Comparison of ENCODE assay signal across 20 cellular contexts in the genomic region with DNA sequence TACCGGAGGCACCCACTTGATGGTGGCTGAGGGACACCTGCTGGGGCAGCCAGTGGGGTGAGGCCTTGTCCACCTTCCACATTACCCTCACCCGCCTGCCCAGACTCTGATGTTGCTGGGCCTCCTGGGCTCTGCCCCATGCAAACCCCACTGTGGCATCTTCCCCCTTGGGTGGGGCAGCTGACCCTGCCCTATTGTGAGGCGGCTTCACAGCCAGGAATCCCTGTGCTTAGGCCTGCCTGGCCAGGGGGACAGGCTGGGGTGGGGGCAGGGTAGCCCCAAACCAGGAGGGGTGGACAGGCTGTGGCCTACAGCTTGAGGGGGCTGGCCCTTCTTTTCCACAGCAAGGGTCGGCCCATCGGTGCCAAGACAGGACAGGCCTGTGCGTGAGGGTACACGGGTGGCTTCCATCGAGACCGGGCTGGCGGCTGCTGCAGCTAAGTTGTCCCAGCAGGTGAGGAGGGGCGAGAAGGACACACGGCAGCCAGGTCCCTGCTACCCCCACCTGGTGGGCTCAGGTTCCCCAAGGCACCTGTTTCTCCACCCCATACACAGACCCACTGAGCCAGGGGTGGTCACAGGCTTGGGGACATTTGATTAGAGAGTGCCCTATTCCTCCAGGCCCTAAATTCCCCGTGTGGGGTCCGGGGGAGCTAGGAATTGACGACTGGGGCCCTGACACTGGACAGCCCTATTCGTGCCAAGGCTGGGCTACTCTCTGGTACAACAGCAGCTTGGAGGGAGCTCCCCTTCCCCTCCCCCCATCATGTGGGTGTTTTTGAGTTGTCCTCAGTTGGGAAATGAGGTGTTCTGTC.
DNase-seq lines count a peak whose midpoint lies in the region; ATAC-seq, FAIRE-seq and TF ChIP-seq lines count a peak whose summit lies in the region.
"Had no signal": no experiment of that assay in that cellular context is flagged by ENCODE, and none has a peak within 500 bp of the region (broad histone marks: within the 10 kb centered on the region; RNA-seq: fewer than 3 reads in every experiment).

No MANE protein-coding gene starts in this region.

- no peaks in the 10 kb centered on the region for H3K9me2 ChIP-seq in SK-N-SH

- H3K27me3 Mint-ChIP-seq in stimulated activated naive CD8-positive, alpha-beta T cell treated with anti-CD3 and anti-CD28 coated beads, Interleukin-15, amount 100 ng/mL, for 72 hours: no peaks in the 10 kb centered on the region
- H3K27me3 Mint-ChIP-seq: activated CD4-positive, alpha-beta T cell treated with anti-CD3 and anti-CD28 coated beads, Interleukin-2, amount 10 ng/mL, durations not matched to agents 7 days and 5 days; activated naive CD8-positive, alpha-beta T cell treated with anti-CD3 and anti-CD28 coated beads, Interleukin-2, amount 10 ng/mL, durations not matched to agents 7 days and 5 days; CD4-positive, alpha-beta T cell; stimulated activated naive CD8-positive, alpha-beta T cell treated with anti-CD3 and anti-CD28 coated beads, Interleukin-15, Interleukin-2, amounts not matched to agents 100 ng/mL and 50 ng/mL, for 24 hours had no signal

- intact Hi-C loops in left colon (cut with DNase I, micrococcal nuclease): no loop called here

- ATAC-seq in SK-N-SH treated with all-trans-retinoic acid at 6 μM for 48 hours (no peak), left colon (no peak)
- ATAC-seq in stimulated activated naive CD8-positive, alpha-beta T cell treated with anti-CD3 and anti-CD28 coated beads, Interleukin-15, amount 100 ng/mL, for 72 hours: peak; percentile 25
- ATAC-seq: HCT116 had no signal

- POLR2A ChIA-PET in SK-N-SH (lab: Yijun Ruan, JAX): no interaction called here

- no peaks in the 10 kb centered on the region for H3K79me2 ChIP-seq in SK-N-SH (ENCODE audit: insufficient read depth)

- no peak for TF ChIP-seq EP300 in SK-N-SH (IDR thresholded peaks at IDR 0.05; ENCODE audit: borderline replicate concordance in 1 of 2, low read depth in 1 of 2, low read length in 1 of 2)

- TF ChIP-seq RAD21 in SK-N-SH (IDR thresholded peaks at IDR 0.05; ENCODE audit: low read length): no peak

- DNase-seq in SK-N-SH: peak; percentile 18
- peak; percentile 11 to 12 for DNase-seq in activated T-cell treated with anti-CD3 and anti-CD28 coated beads, Interleukin-2, amount 50 U/mL, for 48 hours
- peak; percentile 1 to 20 for DNase-seq in left colon
- peak in 1 of 2 donors; percentile 6 for DNase-seq in stimulated activated naive CD8-positive, alpha-beta T cell treated with anti-CD3 and anti-CD28 coated beads, Interleukin-15, amount 100 ng/mL, for 72 hours
- no peak for DNase-seq in frontal cortex (ENCODE audit: low spot score in 2 of 2)
- DNase-seq in EL: no peak
- no peak for DNase-seq in HuH-7.5 (ENCODE audit: low spot score)
- DNase-seq: activated CD4-positive, alpha-beta T cell treated with anti-CD3 and anti-CD28 coated beads, Interleukin-2, amount 10 ng/mL, durations not matched to agents 7 days and 5 days; GF-D8; MV-4-11; NCI-H446 treated with DMSO at 0.1 percent for 48 hours had no signal

- H3K4me1 Mint-ChIP-seq in stimulated activated naive CD8-positive, alpha-beta T cell treated with anti-CD3 and anti-CD28 coated beads, Interleukin-15, amount 100 ng/mL, for 72 hours: no peaks in the 10 kb centered on the region
- H3K4me1 Mint-ChIP-seq: activated CD4-positive, alpha-beta T cell treated with anti-CD3 and anti-CD28 coated beads, Interleukin-2, amount 10 ng/mL, durations not matched to agents 7 days and 5 days; activated naive CD8-positive, alpha-beta T cell treated with anti-CD3 and anti-CD28 coated beads, Interleukin-2, amount 10 ng/mL, durations not matched to agents 7 days and 5 days had no signal

- H3K27ac Mint-ChIP-seq in stimulated activated naive CD8-positive, alpha-beta T cell treated with anti-CD3 and anti-CD28 coated beads, Interleukin-15, amount 100 ng/mL, for 72 hours: peak overlapping the region in 1 of 2 donors; percentile 89
- H3K27ac Mint-ChIP-seq: activated CD4-positive, alpha-beta T cell treated with anti-CD3 and anti-CD28 coated beads, Interleukin-2, amount 10 ng/mL, durations not matched to agents 7 days and 5 days; activated naive CD8-positive, alpha-beta T cell treated with anti-CD3 and anti-CD28 coated beads, Interleukin-2, amount 10 ng/mL, durations not matched to agents 7 days and 5 days; CD4-positive, alpha-beta T cell; stimulated activated naive CD8-positive, alpha-beta T cell treated with anti-CD3 and anti-CD28 coated beads, Interleukin-15, Interleukin-2, amounts not matched to agents 100 ng/mL and 50 ng/mL, for 24 hours; T-helper 1 cell treated with Interleukin-12 subunit alpha and Interleukin-12 subunit beta and Interleukin-4 antibody, amounts not matched to agents 30 μg/mL and 1 μg/mL, for 36 hours had no signal

- H3K9me3 ChIP-seq in SK-N-SH: no peaks in the 10 kb centered on the region

- H3K36me3 ChIP-seq in SK-N-SH (replicated peaks in 1 of 2; ENCODE audit: control insufficient read depth in 1 of 2, insufficient read depth in 2 of 2, low read length in 1 of 2): peaks cover 0 to 16% of the 10 kb centered on the region in 2 experiments

- no peak overlapping the region for H3K4me2 ChIP-seq in SK-N-SH

- H3K4me3 ChIP-seq in SK-N-SH (ENCODE audit: low read depth in 2 of 2, low read length in 1 of 2): no peak overlapping the region

- H2AFZ ChIP-seq in SK-N-SH (ENCODE audit: low read depth): no peak overlapping the region

- H3K9ac ChIP-seq in SK-N-SH: no peak overlapping the region

- CTCF ChIA-PET in SK-N-SH (lab: Yijun Ruan, JAX): interaction anchor here (0.6 to 2.1 kb wide), 5 partner anchors 10 to 557 kb away, joined by 3 to 7 read pairs (median 3); no protein-coding TSS in a partner anchor

- no peak for FAIRE-seq in frontal cortex (lab: Jason Lieb, UNC)
- FAIRE-seq: GM18507, RCC 7860 had no signal

- no peaks in the 10 kb centered on the region for H3K27me3 ChIP-seq in SK-N-SH (ENCODE audit: insufficient read depth)

- H4K20me1 ChIP-seq in SK-N-SH (ENCODE audit: insufficient read depth): peaks cover 11% of the 10 kb centered on the region; the same call in 1 of the 2 replicates

- TF ChIP-seq CTCF in SK-N-SH (IDR thresholded peaks at IDR 0.05): no peak

- H3K9me3 Mint-ChIP-seq in stimulated activated naive CD8-positive, alpha-beta T cell treated with anti-CD3 and anti-CD28 coated beads, Interleukin-15, amount 100 ng/mL, for 72 hours: peaks cover 0 to 8% of the 10 kb centered on the region in 2 donors
- H3K9me3 Mint-ChIP-seq: activated CD4-positive, alpha-beta T cell treated with anti-CD3 and anti-CD28 coated beads, Interleukin-2, amount 10 ng/mL, durations not matched to agents 7 days and 5 days; activated naive CD8-positive, alpha-beta T cell treated with anti-CD3 and anti-CD28 coated beads, Interleukin-2, amount 10 ng/mL, durations not matched to agents 7 days and 5 days; CD4-positive, alpha-beta T cell; stimulated activated naive CD8-positive, alpha-beta T cell treated with anti-CD3 and anti-CD28 coated beads, Interleukin-15, Interleukin-2, amounts not matched to agents 100 ng/mL and 50 ng/mL, for 24 hours; T-helper 1 cell treated with Interleukin-12 subunit alpha and Interleukin-12 subunit beta and Interleukin-4 antibody, amounts not matched to agents 30 μg/mL and 1 μg/mL, for 36 hours had no signal

- peaks cover 3% of the 10 kb centered on the region for H3F3A ChIP-seq in SK-N-SH (replicated peaks; ENCODE audit: insufficient read depth)

- WGBS in SK-N-SH (ENCODE audit: low lambda C conversion rate): 98% methylated on average over 7 of the region's 16 CpGs

- H3K27ac ChIP-seq in SK-N-SH (ENCODE audit: low read depth in 2 of 2, low read length in 1 of 2): no peak overlapping the region
- H3K27ac ChIP-seq: 22Rv1 had no signal

- H3K4me1 ChIP-seq in SK-N-SH (ENCODE audit: control insufficient read depth in 1 of 2, insufficient read depth in 2 of 2, low read depth in 1 of 2, low read length in 1 of 2): peaks cover 0 to 10% of the 10 kb centered on the region in 2 experiments; a peak in 1 of 4 replicates

- no peak overlapping the region for H3K4me3 Mint-ChIP-seq in stimulated activated naive CD8-positive, alpha-beta T cell treated with anti-CD3 and anti-CD28 coated beads, Interleukin-15, amount 100 ng/mL, for 72 hours
- H3K4me3 Mint-ChIP-seq: activated CD4-positive, alpha-beta T cell treated with anti-CD3 and anti-CD28 coated beads, Interleukin-2, amount 10 ng/mL, durations not matched to agents 7 days and 5 days; activated naive CD8-positive, alpha-beta T cell treated with anti-CD3 and anti-CD28 coated beads, Interleukin-2, amount 10 ng/mL, durations not matched to agents 7 days and 5 days; CD4-positive, alpha-beta T cell; stimulated activated naive CD8-positive, alpha-beta T cell treated with anti-CD3 and anti-CD28 coated beads, Interleukin-15, Interleukin-2, amounts not matched to agents 100 ng/mL and 50 ng/mL, for 24 hours; T-helper 1 cell treated with Interleukin-12 subunit alpha and Interleukin-12 subunit beta and Interleukin-4 antibody, amounts not matched to agents 30 μg/mL and 1 μg/mL, for 36 hours had no signal

TF ChIP-seq in SK-N-SH, 30 proteins besides CTCF, POLR2A, EP300 and RAD21 (continues in another document):
- TF ChIP-seq ELF1 (IDR thresholded peaks at IDR 0.05) (no peak), POLR2AphosphoS5 (IDR thresholded peaks at IDR 0.05; ENCODE audit: low read depth, low read length) (no peak), SIN3A (IDR thresholded peaks at IDR 0.05; ENCODE audit: borderline replicate concordance, low read depth, low read length) (no peak), JUND (IDR thresholded peaks at IDR 0.05) (no peak)
- TF ChIP-seq, protein P1, sequence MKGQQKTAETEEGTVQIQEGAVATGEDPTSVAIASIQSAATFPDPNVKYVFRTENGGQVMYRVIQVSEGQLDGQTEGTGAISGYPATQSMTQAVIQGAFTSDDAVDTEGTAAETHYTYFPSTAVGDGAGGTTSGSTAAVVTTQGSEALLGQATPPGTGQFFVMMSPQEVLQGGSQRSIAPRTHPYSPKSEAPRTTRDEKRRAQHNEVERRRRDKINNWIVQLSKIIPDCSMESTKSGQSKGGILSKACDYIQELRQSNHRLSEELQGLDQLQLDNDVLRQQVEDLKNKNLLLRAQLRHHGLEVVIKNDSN (IDR thresholded peaks at IDR 0.05; ENCODE audit: borderline replicate concordance, low read depth): no peak

TF ChIP-seq in SK-N-SH treated with all-trans-retinoic acid at 6 μM for 48 hours, 23 proteins besides CTCF, POLR2A, EP300 and RAD21 (continues in another document):
- TF ChIP-seq, protein P2, sequence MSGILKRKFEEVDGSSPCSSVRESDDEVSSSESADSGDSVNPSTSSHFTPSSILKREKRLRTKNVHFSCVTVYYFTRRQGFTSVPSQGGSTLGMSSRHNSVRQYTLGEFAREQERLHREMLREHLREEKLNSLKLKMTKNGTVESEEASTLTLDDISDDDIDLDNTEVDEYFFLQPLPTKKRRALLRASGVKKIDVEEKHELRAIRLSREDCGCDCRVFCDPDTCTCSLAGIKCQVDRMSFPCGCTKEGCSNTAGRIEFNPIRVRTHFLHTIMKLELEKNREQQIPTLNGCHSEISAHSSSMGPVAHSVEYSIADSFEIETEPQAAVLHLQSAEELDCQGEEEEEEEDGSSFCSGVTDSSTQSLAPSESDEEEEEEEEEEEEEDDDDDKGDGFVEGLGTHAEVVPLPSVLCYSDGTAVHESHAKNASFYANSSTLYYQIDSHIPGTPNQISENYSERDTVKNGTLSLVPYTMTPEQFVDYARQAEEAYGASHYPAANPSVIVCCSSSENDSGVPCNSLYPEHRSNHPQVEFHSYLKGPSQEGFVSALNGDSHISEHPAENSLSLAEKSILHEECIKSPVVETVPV (CRISPR knock-in tag; IDR thresholded peaks at IDR 0.05): no peak
- no peak for TF ChIP-seq ZNF8 (CRISPR knock-in tag; IDR thresholded peaks at IDR 0.05)

Comparison
In these comparisons a context has a peak if more than half of its experiments do, and no peak if none do; other contexts are left out.
1. DNase-seq: peak in SK-N-SH (single experiment), activated T-cell treated with anti-CD3 and anti-CD28 coated beads, Interleukin-2, amount 50 U/mL, for 48 hours (2 of 2) and left colon (2 of 2); none in frontal cortex (0 of 2), EL (single experiment) and HuH-7.5 (single experiment).